ENCODE assay signal across 15 cellular contexts in genomic region chr7:51226042-51226755, GRCh38.
DNase-seq lines count a peak whose midpoint lies in the region; ATAC-seq, FAIRE-seq and TF ChIP-seq lines count a peak whose summit lies in the region.
"Had no signal": no experiment of that assay in that cellular context is flagged by ENCODE, and none has a peak within 500 bp of the region (broad histone marks: within the 10 kb centered on the region; RNA-seq: fewer than 3 reads in every experiment).

No MANE protein-coding gene starts in this region.

- no peak for FAIRE-seq in H1 (lab: Jason Lieb, UNC)

- H3K27me3 ChIP-seq in H1 (replicated peaks in 1 of 4; ENCODE audit: control insufficient read depth in 3 of 4, extremely low read depth in 1 of 4, insufficient read depth in 3 of 4, low read length in 3 of 4) (no peaks in the 10 kb centered on the region; a peak in 1 of 7 replicates), tibial artery (no peaks in the 10 kb centered on the region)
- H3K27me3 ChIP-seq: Peyer's patch had no signal

- H2BK5ac ChIP-seq in H1 (ENCODE audit: low read depth, low read length) = no peak overlapping the region; the same call in 1 of the 2 replicates

- H2AFZ ChIP-seq in H1 (ENCODE audit: low read length) = no peak overlapping the region

- H2BK20ac ChIP-seq in H1 (ENCODE audit: low read length) = no peak overlapping the region

- peaks cover 18% of the 10 kb centered on the region; the same call in 1 of the 2 replicates for H3K79me1 ChIP-seq in H1 (ENCODE audit: low read depth, low read length)

- DNase-seq in activated T-cell treated with anti-CD3 and anti-CD28 coated beads, Interleukin-2, amount 50 U/mL, for 72 hours = no peak
- no peak for DNase-seq in activated T-cell treated with anti-CD3 and anti-CD28 coated beads, Interleukin-2, amount 50 U/mL, for 1 hour
- DNase-seq in H1 (ENCODE audit: low read depth in 1 of 2, low spot score in 2 of 2) (peak in 1 of 2 experiments; percentile 41), type B pancreatic cell (ENCODE audit: extremely low spot score, unreplicated experiment) (no peak), GM03348 (ENCODE audit: low spot score) (no peak), tibial artery (no peak), pons (ENCODE audit: low spot score) (no peak)
- DNase-seq: activated naive CD8-positive, alpha-beta T cell treated with anti-CD3 and anti-CD28 coated beads, Interleukin-2, amount 10 ng/mL, durations not matched to agents 7 days and 5 days; NCI-H1436; Peyer's patch; right cardiac atrium; stimulated activated CD4-positive, alpha-beta T cell treated with anti-CD3 and anti-CD28 coated beads, Interleukin-2, amount 100 ng/mL, for 48 hours had no signal

- no peak overlapping the region for H3K23ac ChIP-seq in H1 (ENCODE audit: insufficient read length)

- H3K36me3 Mint-ChIP-seq in activated T-cell treated with anti-CD3 and anti-CD28 coated beads, Interleukin-2, amount 50 U/mL, for 72 hours (ENCODE audit: insufficient read depth in 2 of 2) = no peaks in the 10 kb centered on the region
- no peaks in the 10 kb centered on the region for H3K36me3 Mint-ChIP-seq in type B pancreatic cell
- H3K36me3 Mint-ChIP-seq: activated naive CD8-positive, alpha-beta T cell treated with anti-CD3 and anti-CD28 coated beads, Interleukin-2, amount 10 ng/mL, durations not matched to agents 7 days and 5 days had no signal

- no peak overlapping the region for H2BK120ac ChIP-seq in H1 (replicated peaks; ENCODE audit: low read depth, low read length)

- H3K27ac Mint-ChIP-seq in activated T-cell treated with anti-CD3 and anti-CD28 coated beads, Interleukin-2, amount 50 U/mL, for 72 hours = no peak overlapping the region
- H3K27ac Mint-ChIP-seq in type B pancreatic cell = peak overlapping the region; percentile 67
- H3K27ac Mint-ChIP-seq: activated naive CD8-positive, alpha-beta T cell treated with anti-CD3 and anti-CD28 coated beads, Interleukin-2, amount 10 ng/mL, durations not matched to agents 7 days and 5 days; nephron had no signal

- no peak overlapping the region for H3K18ac ChIP-seq in H1 (ENCODE audit: extremely low read depth, low read length)

- no peak overlapping the region for H3K27ac ChIP-seq in H1 (ENCODE audit: low read depth, low read length)
- H3K27ac ChIP-seq in mesodermal cell (ENCODE audit: low read depth, low read length, severe bottlenecking) = peak overlapping the region; percentile 57
- no peak overlapping the region for H3K27ac ChIP-seq in tibial artery

- H4K20me1 ChIP-seq in H1 (replicated peaks in 1 of 2; ENCODE audit: control insufficient read depth in 1 of 2, insufficient read depth in 2 of 2, low read length in 2 of 2) = peaks cover 2 to 14% of the 10 kb centered on the region in 2 experiments

- no peak for TF ChIP-seq POLR2A in H1 (IDR thresholded peaks at IDR 0.05; ENCODE audit: control extremely low read depth in 1 of 2, low read depth in 2 of 2, low read length in 2 of 2)

- peak overlapping the region; percentile 30; the same call in 1 of the 2 replicates for H2AK5ac ChIP-seq in H1 (ENCODE audit: low read depth, low read length)

- peaks cover 0 to 33% of the 10 kb centered on the region in 2 experiments; a peak in 2 of 4 replicates for H3K79me2 ChIP-seq in H1 (ENCODE audit: control insufficient read depth in 1 of 2, insufficient read depth in 2 of 2, low read length in 2 of 2)

- no peak for TF ChIP-seq EP300 in H1 (IDR thresholded peaks at IDR 0.05; ENCODE audit: borderline replicate concordance in 1 of 2, low read depth in 2 of 2, low read length in 2 of 2)

- no peak overlapping the region for H4K8ac ChIP-seq in H1 (ENCODE audit: extremely low read depth, insufficient read depth, low read length)

- H3K36me3 ChIP-seq in H1 (ENCODE audit: control insufficient read depth in 2 of 4, insufficient read depth in 4 of 4, low read length in 3 of 4) (no peaks in the 10 kb centered on the region), mesodermal cell (ENCODE audit: control insufficient read depth, insufficient read depth, low read length) (no peaks in the 10 kb centered on the region), tibial artery (no peaks in the 10 kb centered on the region)
- H3K36me3 ChIP-seq: Peyer's patch had no signal

- intact Hi-C loops in tibial artery (cut with DNase I; ENCODE audit: low total_unique reads) = no loop called here

- no peak overlapping the region for H3K56ac ChIP-seq in H1 (replicated peaks; ENCODE audit: insufficient read length, low read depth, low read length)

- no peak for TF ChIP-seq RAD21 in H1 (IDR thresholded peaks at IDR 0.05 in 1 of 2, conservative IDR thresholded peaks at IDR 0.05 in 1 of 2; ENCODE audit: low read depth in 2 of 2, low read length in 2 of 2)

- WGBS in H1 (ENCODE audit: extremely low coverage in 1 of 2, insufficient coverage in 1 of 2, insufficient read length in 1 of 2, insufficient replicate concordance in 2 of 2, low coverage in 1 of 2, low lambda C conversion rate in 2 of 2, missing lambda C conversion rate in 1 of 2), 2 experiments = 88% methylated on average over 8 of the region's 8 CpGs; no CpG with 5 or more reads in 1 of the 2 experiments
- WGBS in mesodermal cell (ENCODE audit: insufficient coverage in 2 of 2), 2 experiments = 73 to 81% methylated on average over 6 to 8 of the region's 8 CpGs

- no peak overlapping the region for H3K4ac ChIP-seq in H1 (replicated peaks; ENCODE audit: insufficient read length, low read depth, low read length)

- POLR2A ChIA-PET in H1 (lab: Charles Lee; ENCODE audit: partially characterized antibody) = interaction anchor here (1.5 to 3.1 kb wide), 2 partner anchors 11 to 101 kb away, joined by 7 to 9 read pairs; no protein-coding TSS in a partner anchor

- H3K9me3 Mint-ChIP-seq in activated T-cell treated with anti-CD3 and anti-CD28 coated beads, Interleukin-2, amount 50 U/mL, for 72 hours = no peaks in the 10 kb centered on the region
- H3K9me3 Mint-ChIP-seq in type B pancreatic cell = no peaks in the 10 kb centered on the region
- H3K9me3 Mint-ChIP-seq: activated naive CD8-positive, alpha-beta T cell treated with anti-CD3 and anti-CD28 coated beads, Interleukin-2, amount 10 ng/mL, durations not matched to agents 7 days and 5 days; nephron had no signal

- H3K4me1 ChIP-seq in H1 (replicated peaks in 1 of 4; ENCODE audit: control insufficient read depth in 3 of 4, insufficient read depth in 4 of 4, low read length in 3 of 4) (peaks cover 5 to 16% (median 10%) of the 10 kb centered on the region in 4 experiments; a peak in 6 of 7 replicates), mesodermal cell (ENCODE audit: control insufficient read depth, insufficient read depth, low read length, poor library complexity, severe bottlenecking) (peaks cover 26% of the 10 kb centered on the region), tibial artery (no peaks in the 10 kb centered on the region)

- H2BK12ac ChIP-seq in H1 (ENCODE audit: low read depth, low read length) = no peak overlapping the region

- no peak overlapping the region for H4K5ac ChIP-seq in H1 (ENCODE audit: insufficient read length, low read depth, low read length)

- H4K91ac ChIP-seq in H1 (replicated peaks; ENCODE audit: insufficient read length, low read length) = no peak overlapping the region

- ATAC-seq in activated T-cell treated with anti-CD3 and anti-CD28 coated beads, Interleukin-2, amount 50 U/mL, for 72 hours (replicated peaks in 1 of 2) = peak; percentile 31 to 63
- ATAC-seq: activated CD4-positive, CD25-positive, alpha-beta regulatory T cell treated with anti-CD3 and anti-CD28 coated beads, Interleukin-2, amount 50 U/mL, for 24 hours had no signal

- H3K9me3 ChIP-seq in H1 (ENCODE audit: insufficient read depth in 2 of 2, low read depth in 1 of 2, low read length in 1 of 2) = no peaks in the 10 kb centered on the region
- H3K9me3 ChIP-seq in mesodermal cell (ENCODE audit: control insufficient read depth, low read length) = no peaks in the 10 kb centered on the region
- no peaks in the 10 kb centered on the region for H3K9me3 ChIP-seq in tibial artery
- H3K9me3 ChIP-seq: Peyer's patch had no signal

- no peaks in the 10 kb centered on the region for H3K4me1 Mint-ChIP-seq in activated T-cell treated with anti-CD3 and anti-CD28 coated beads, Interleukin-2, amount 50 U/mL, for 72 hours (ENCODE audit: low read depth)
- peaks cover 25% of the 10 kb centered on the region for H3K4me1 Mint-ChIP-seq in type B pancreatic cell (ENCODE audit: unreplicated experiment)
- H3K4me1 Mint-ChIP-seq: activated naive CD8-positive, alpha-beta T cell treated with anti-CD3 and anti-CD28 coated beads, Interleukin-2, amount 10 ng/mL, durations not matched to agents 7 days and 5 days had no signal

- H3K4me3 ChIP-seq in H1 (ENCODE audit: extremely low read depth in 1 of 4, insufficient read depth in 2 of 4, low read depth in 3 of 4, low read length in 4 of 4) (no peak overlapping the region), mesodermal cell (ENCODE audit: extremely low read depth, insufficient read depth, low read length, poor library complexity, severe bottlenecking) (no peak overlapping the region), tibial artery (no peak overlapping the region)
- H3K4me3 ChIP-seq: Peyer's patch had no signal

- no peak overlapping the region for H3K9ac ChIP-seq in H1 (replicated peaks in 1 of 4; ENCODE audit: extremely low read depth in 1 of 4, low read depth in 3 of 4, low read length in 3 of 4)

- peaks cover 9% of the 10 kb centered on the region for H3K27me3 Mint-ChIP-seq in activated T-cell treated with anti-CD3 and anti-CD28 coated beads, Interleukin-2, amount 50 U/mL, for 72 hours (ENCODE audit: low read depth)
- no peaks in the 10 kb centered on the region for H3K27me3 Mint-ChIP-seq in type B pancreatic cell
- H3K27me3 Mint-ChIP-seq: activated naive CD8-positive, alpha-beta T cell treated with anti-CD3 and anti-CD28 coated beads, Interleukin-2, amount 10 ng/mL, durations not matched to agents 7 days and 5 days had no signal

- H2BK15ac ChIP-seq in H1 (ENCODE audit: low read length) = peak overlapping the region; percentile 16; the same call in 1 of the 2 replicates

- CTCF ChIA-PET in H1 (lab: Charles Lee; ENCODE audit: partially characterized antibody) = interaction anchor here (0.8 to 9.2 kb wide), 35 partner anchors 10 to 202 kb away, joined by 3 to 176 read pairs (median 5); no protein-coding TSS in a partner anchor

- no peak overlapping the region for H3K4me2 ChIP-seq in H1 (ENCODE audit: insufficient read depth in 1 of 2, low read depth in 2 of 2, low read length in 2 of 2)

- no peak for TF ChIP-seq CTCF in H1 (IDR thresholded peaks at IDR 0.05; ENCODE audit: control extremely low read depth in 1 of 3, insufficient read depth in 1 of 3, low read depth in 1 of 3, low read length in 3 of 3)
- TF ChIP-seq CTCF in type B pancreatic cell (conservative IDR thresholded peaks at IDR 0.05) = no peak
- TF ChIP-seq CTCF in tibial artery (IDR thresholded peaks at IDR 0.05) = no peak

- no peaks in the 10 kb centered on the region for H3K23me2 ChIP-seq in H1 (ENCODE audit: low read depth, low read length)

- H3K4me3 Mint-ChIP-seq in activated T-cell treated with anti-CD3 and anti-CD28 coated beads, Interleukin-2, amount 50 U/mL, for 72 hours = no peak overlapping the region
- peak overlapping the region; percentile 30 for H3K4me3 Mint-ChIP-seq in type B pancreatic cell
- H3K4me3 Mint-ChIP-seq: activated naive CD8-positive, alpha-beta T cell treated with anti-CD3 and anti-CD28 coated beads, Interleukin-2, amount 10 ng/mL, durations not matched to agents 7 days and 5 days; nephron had no signal

- no peak overlapping the region for H3K14ac ChIP-seq in H1 (ENCODE audit: insufficient read length)
